26 cellular contexts compared by ENCODE assay signal in genomic region chr6:133730881-133731280, GRCh38.
A peak's percentile ranks its signal among the peaks of the same experiment; 100 is the strongest.
DNase-seq lines count a peak whose midpoint lies in the region; ATAC-seq and TF ChIP-seq lines count a peak whose summit lies in the region.
"Had no signal": no experiment of that assay in that cellular context is flagged by ENCODE, and none has a peak within 500 bp of the region (broad histone marks: within the 10 kb centered on the region; RNA-seq: fewer than 3 reads in every experiment).

No MANE protein-coding gene starts in this region.

- H2AFZ ChIP-seq in GM23248 (peak overlapping the region; percentile 81), PC-3 (ENCODE audit: low read length) (peak overlapping the region; percentile 18)

- in situ Hi-C loops in GM23248 (cut with MboI) (no loop called here), gastrocnemius medialis (cut with MboI; ENCODE audit: low sequenced_read_pairs in 4 of 4) (no loop called here)

- POLR2A ChIA-PET in PC-3 (lab: Charles Lee; ENCODE audit: unreplicated experiment) = interaction anchor here (0.6 kb wide), 1 partner anchor 156 kb away, joined by 5 read pairs; no protein-coding TSS in a partner anchor

- H3K27ac ChIP-seq in GM23248 = no peak overlapping the region
- 0 out of 2 replicates have a peak overlapping the region, but pooled peaks have one; percentile 14 for H3K27ac ChIP-seq in PC-3 (ENCODE audit: low read length)
- no peak overlapping the region for H3K27ac ChIP-seq in gastrocnemius medialis
- H3K27ac ChIP-seq: prostate gland, thoracic aorta had no signal

- H3K9ac ChIP-seq in GM23248 (no peak overlapping the region), PC-3 (ENCODE audit: low read length) (no peak overlapping the region), skeletal muscle satellite cell (ENCODE audit: low read depth, low read length) (no peak overlapping the region)

- TF ChIP-seq POLR2A in gastrocnemius medialis (IDR thresholded peaks at IDR 0.05) = no peak

- no peaks in the 10 kb centered on the region for H3K9me3 ChIP-seq in GM23248 (ENCODE audit: low read depth)
- no peaks in the 10 kb centered on the region for H3K9me3 ChIP-seq in PC-3 (ENCODE audit: low read length)
- H3K9me3 ChIP-seq in skeletal muscle satellite cell (replicated peaks; ENCODE audit: low read length) = peaks cover 17% of the 10 kb centered on the region
- H3K9me3 ChIP-seq in gastrocnemius medialis = peaks cover 0 to 9% (median 0%) of the 10 kb centered on the region in 3 donors
- H3K9me3 ChIP-seq: mucosa of descending colon, prostate gland had no signal

- ATAC-seq in PC-3 (peak; percentile 72), left colon (no peak), gastrocnemius medialis (no peak)
- no peak for ATAC-seq in stimulated activated naive B cell treated with anti-CD40 and anti-IgM and Interleukin-4, amounts not matched to agents 10 μg/mL and 1 μg/mL and 100 μg/mL, for 72 hours (replicated peaks)
- ATAC-seq: mucosa of descending colon had no signal

- H3K4me1 ChIP-seq in GM23248 (ENCODE audit: insufficient read depth) (no peaks in the 10 kb centered on the region; the same call in 1 of the 2 replicates), PC-3 (ENCODE audit: insufficient read depth, low read length) (no peaks in the 10 kb centered on the region; the same call in 1 of the 2 replicates), skeletal muscle satellite cell (ENCODE audit: control insufficient read depth, insufficient read depth, low read length) (peaks cover 11% of the 10 kb centered on the region), gastrocnemius medialis (no peaks in the 10 kb centered on the region)
- H3K4me1 ChIP-seq: prostate gland had no signal

- H3K4me2 ChIP-seq in GM23248 (ENCODE audit: unreplicated experiment) (no peak overlapping the region), PC-3 (ENCODE audit: low read length) (no peak overlapping the region), skeletal muscle satellite cell (ENCODE audit: low read length) (peak overlapping the region; percentile 26)

- H3K4me1 Mint-ChIP-seq in stimulated activated naive B cell treated with anti-CD40 and anti-IgM and Interleukin-4, amounts not matched to agents 10 μg/mL and 1 μg/mL and 100 μg/mL, for 72 hours = no peaks in the 10 kb centered on the region
- H3K4me1 Mint-ChIP-seq: neural crest cell had no signal

- H3K27ac Mint-ChIP-seq in stimulated activated naive B cell treated with anti-CD40 and anti-IgM and Interleukin-4, amounts not matched to agents 10 μg/mL and 1 μg/mL and 100 μg/mL, for 72 hours = no peak overlapping the region
- H3K27ac Mint-ChIP-seq: activated CD4-positive, alpha-beta memory T cell treated with anti-CD3 and anti-CD28 coated beads for 36 hours had no signal

- intact Hi-C loops in PC-3 (cut with micrococcal nuclease) = no loop called here
- intact Hi-C loops in left colon (cut with DNase I, micrococcal nuclease) = no loop called here
- intact Hi-C loops in gastrocnemius medialis (cut with DNase I; ENCODE audit: low total_unique reads) = no loop called here

- BruUV-seq in PC-3 (replicated peaks; lab: Mats Ljungman, UMichigan) = no TSS peak

- no peak overlapping the region for H3K4me3 ChIP-seq in GM23248
- no peak overlapping the region for H3K4me3 ChIP-seq in PC-3 (ENCODE audit: low read length)
- H3K4me3 ChIP-seq in fibroblast of pulmonary artery (replicated peaks; ENCODE audit: low read depth, low read length) = no peak overlapping the region
- no peak overlapping the region for H3K4me3 ChIP-seq in skeletal muscle satellite cell (ENCODE audit: low read length)
- no peak overlapping the region for H3K4me3 ChIP-seq in gastrocnemius medialis
- H3K4me3 ChIP-seq: mucosa of descending colon, prostate gland, skin epidermis, thoracic aorta had no signal

- WGBS in GM23248 (ENCODE audit: low coverage in 1 of 2, low lambda C conversion rate in 2 of 2, missing lambda C conversion rate in 2 of 2), 2 experiments = 24 to 26% methylated on average over 4 of the region's 4 CpGs

- no peaks in the 10 kb centered on the region for H3K36me3 ChIP-seq in GM23248 (ENCODE audit: low read depth)
- no peaks in the 10 kb centered on the region for H3K36me3 ChIP-seq in PC-3 (ENCODE audit: low read depth, low read length)
- no peaks in the 10 kb centered on the region for H3K36me3 ChIP-seq in skeletal muscle satellite cell (ENCODE audit: insufficient read depth, low read length)
- H3K36me3 ChIP-seq in gastrocnemius medialis = no peaks in the 10 kb centered on the region
- H3K36me3 ChIP-seq: prostate gland, thoracic aorta had no signal

- TF ChIP-seq CTCF in PC-3 (conservative IDR thresholded peaks at IDR 0.05; ENCODE audit: low read depth, low read length) (no peak), fibroblast of pulmonary artery (IDR thresholded peaks at IDR 0.05; ENCODE audit: low read length, missing control alignments) (no peak), gastrocnemius medialis (IDR thresholded peaks at IDR 0.05 in 4 of 5, conservative IDR thresholded peaks at IDR 0.05 in 1 of 5) (no peak)

- no peaks in the 10 kb centered on the region for H3K9me2 ChIP-seq in GM23248 (ENCODE audit: insufficient read depth)
- H3K9me2 ChIP-seq in PC-3 (replicated peaks; ENCODE audit: low read length) = no peaks in the 10 kb centered on the region

- CTCF ChIA-PET in PC-3 (lab: Charles Lee) = no interaction called here

- H3K79me2 ChIP-seq in GM23248 (ENCODE audit: insufficient read depth) (no peaks in the 10 kb centered on the region), PC-3 (ENCODE audit: low read length) (no peaks in the 10 kb centered on the region)

- no peaks in the 10 kb centered on the region for H3K36me3 Mint-ChIP-seq in stimulated activated naive B cell treated with anti-CD40 and anti-IgM and Interleukin-4, amounts not matched to agents 10 μg/mL and 1 μg/mL and 100 μg/mL, for 72 hours
- H3K36me3 Mint-ChIP-seq: activated CD4-positive, alpha-beta memory T cell treated with anti-CD3 and anti-CD28 coated beads for 36 hours had no signal

- H4K20me1 ChIP-seq in GM23248 (ENCODE audit: insufficient read depth) = no peaks in the 10 kb centered on the region
- H4K20me1 ChIP-seq in PC-3 (ENCODE audit: low read length) = no peaks in the 10 kb centered on the region

- H3F3A ChIP-seq in GM23248 (ENCODE audit: insufficient read depth) = no peaks in the 10 kb centered on the region; the same call in 1 of the 2 replicates
- H3F3A ChIP-seq in PC-3 (ENCODE audit: low read length, unreplicated experiment) = no peaks in the 10 kb centered on the region

- H3K4me3 Mint-ChIP-seq in stimulated activated naive B cell treated with anti-CD40 and anti-IgM and Interleukin-4, amounts not matched to agents 10 μg/mL and 1 μg/mL and 100 μg/mL, for 72 hours = no peak overlapping the region
- H3K4me3 Mint-ChIP-seq: activated CD4-positive, alpha-beta memory T cell treated with anti-CD3 and anti-CD28 coated beads for 36 hours; neural crest cell had no signal

- DNase-seq in GM23248 (peak; percentile 43), PC-3 (peak; percentile 11), fibroblast of pulmonary artery (ENCODE audit: low read depth) (peak; percentile 13), left colon (no peak), gastrocnemius medialis (no peak)
- DNase-seq in stimulated activated naive B cell treated with anti-CD40 and anti-IgM and Interleukin-4, amounts not matched to agents 10 μg/mL and 1 μg/mL and 100 μg/mL, for 72 hours = no peak
- DNase-seq: activated CD4-positive, alpha-beta memory T cell treated with anti-CD3 and anti-CD28 coated beads for 36 hours; activated CD4-positive, CD25-positive, alpha-beta regulatory T cell; activated gamma-delta T cell; activated T-cell treated with anti-CD3 and anti-CD28 coated beads for 4 hours; AML-193; DND-41; foreskin melanocyte; hippocampal formation; mucosa of descending colon; NCI-H1417; OCI-M1; SHP77 treated with DMSO at 0.1 percent for 48 hours; stimulated activated CD4-positive, alpha-beta T cell treated with anti-CD3 and anti-CD28 coated beads, Interleukin-2, amount 100 ng/mL, for 24 hours; stimulated activated naive CD4-positive, alpha-beta T cell treated with Interleukin-2 at 50 U/mL for 16 hours; SW 1271 had no signal

- no peaks in the 10 kb centered on the region for H3K27me3 ChIP-seq in GM23248 (replicated peaks; ENCODE audit: insufficient read depth)
- H3K27me3 ChIP-seq in PC-3 (ENCODE audit: low read length) = no peaks in the 10 kb centered on the region
- no peaks in the 10 kb centered on the region for H3K27me3 ChIP-seq in skeletal muscle satellite cell (ENCODE audit: control insufficient read depth, insufficient read depth, low read length)
- no peaks in the 10 kb centered on the region for H3K27me3 ChIP-seq in gastrocnemius medialis

- H3K9me3 Mint-ChIP-seq in stimulated activated naive B cell treated with anti-CD40 and anti-IgM and Interleukin-4, amounts not matched to agents 10 μg/mL and 1 μg/mL and 100 μg/mL, for 72 hours = peaks cover 10% of the 10 kb centered on the region in 2 donors

- no peaks in the 10 kb centered on the region for H3K27me3 Mint-ChIP-seq in stimulated activated naive B cell treated with anti-CD40 and anti-IgM and Interleukin-4, amounts not matched to agents 10 μg/mL and 1 μg/mL and 100 μg/mL, for 72 hours
- H3K27me3 Mint-ChIP-seq: activated CD4-positive, alpha-beta memory T cell treated with anti-CD3 and anti-CD28 coated beads for 36 hours had no signal

Comparison
In these comparisons a context has a peak if more than half of its experiments do, and no peak if none do; other contexts are left out.
1. DNase-seq: peak in GM23248 (single experiment), PC-3 (single experiment) and fibroblast of pulmonary artery (single experiment); none in left colon (0 of 2), gastrocnemius medialis (0 of 2) and stimulated activated naive B cell treated with anti-CD40 and anti-IgM and Interleukin-4, amounts not matched to agents 10 μg/mL and 1 μg/mL and 100 μg/mL, for 72 hours (single experiment).